Comparison of ENCODE assay signal across 8 cellular contexts in the genomic region with DNA sequence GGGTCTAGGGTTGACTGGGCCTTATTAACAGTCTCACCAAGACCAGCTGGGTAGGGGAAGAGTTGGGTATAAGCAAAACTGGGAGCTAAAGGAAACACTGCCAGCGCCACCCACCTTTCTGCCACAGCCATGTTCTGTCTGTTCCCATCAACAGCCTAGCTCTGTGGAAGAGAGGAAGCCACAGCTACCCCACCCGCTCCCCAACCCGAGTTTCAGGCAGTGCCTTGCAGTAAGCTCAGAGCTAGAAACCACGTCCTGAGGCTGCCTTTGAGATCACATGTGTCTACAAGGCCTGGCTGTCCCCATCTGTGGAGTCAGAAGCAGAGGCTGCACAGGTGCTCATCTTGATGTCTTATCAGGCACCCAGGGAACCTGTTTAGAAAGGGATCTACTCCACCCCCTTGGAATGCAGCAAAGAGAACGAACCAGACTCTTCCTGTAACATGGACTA. TPM values are rescaled to one million over a fixed set of nuclear protein-coding genes. Genes with fewer than 3 reads are reported as not detected.
A peak's percentile ranks its signal among the peaks of the same experiment; 100 is the strongest.
DNase-seq lines count a peak whose midpoint lies in the region; ATAC-seq and TF ChIP-seq lines count a peak whose summit lies in the region.

No MANE protein-coding gene starts in this region.

- no peak for ATAC-seq in GM21529 (IDR thresholded peaks at IDR 0.05; ENCODE audit: unreplicated experiment)

- H3K27ac Mint-ChIP-seq in glutamatergic neuron (ENCODE audit: unreplicated experiment) = peak overlapping the region; percentile 94

- TF ChIP-seq CTCF in glutamatergic neuron (IDR thresholded peaks at IDR 0.05; ENCODE audit: partially characterized antibody, unreplicated experiment) = no peak

- peak overlapping the region; percentile 55 for H3K4me3 Mint-ChIP-seq in glutamatergic neuron (ENCODE audit: unreplicated experiment)

- peak; percentile 43 for DNase-seq in SIG-M5 treated with dmso at 0.1 percent for 504 hours (lab: John Stamatoyannopoulos, UW; ENCODE audit: unreplicated experiment)
- no peak for DNase-seq in SIG-M5 (lab: John Stamatoyannopoulos, UW)
- DNase-seq in UCSD-AML1 (lab: John Stamatoyannopoulos, UW; ENCODE audit: unreplicated experiment) = peak; percentile 49
- DNase-seq in glutamatergic neuron = no peak
- DNase-seq in stimulated activated naive CD4-positive, alpha-beta T cell treated with Interleukin-2 at 50 U/mL for 16 hours (lab: John Stamatoyannopoulos, UW) = peak; percentile 7
- DNase-seq in SK-N-DZ (ENCODE audit: low spot score) = no peak
- DNase-seq in LoVo (ENCODE audit: low spot score) = no peak

- H3K4me1 Mint-ChIP-seq in glutamatergic neuron (ENCODE audit: low read depth, unreplicated experiment) = peaks cover 58% of the 10 kb centered on the region

- peaks cover 39% of the 10 kb centered on the region for H3K9me3 Mint-ChIP-seq in glutamatergic neuron (ENCODE audit: unreplicated experiment)

- peaks cover 24% of the 10 kb centered on the region for H3K27me3 Mint-ChIP-seq in glutamatergic neuron (ENCODE audit: unreplicated experiment)

- peaks cover 5% of the 10 kb centered on the region for H3K36me3 Mint-ChIP-seq in glutamatergic neuron (ENCODE audit: unreplicated experiment)

RNA-seq across cellular contexts. Expression of gene HNRNPH1, which starts 15.3 kb away (rescaled TPM):
- 1,021 TPM for total RNA-seq in glutamatergic neuron (ENCODE audit: unreplicated experiment)
- 473 and 506 TPM in 2 replicates for polyA plus RNA-seq in SK-N-DZ (2014; cell fraction: cytosol; rRNA removed)
- 1,378 and 1,791 TPM in 2 replicates for polyA plus RNA-seq in SK-N-DZ (2014; cell fraction: nucleus; rRNA removed)

RNA-seq across cellular contexts. Expression of gene RUFY1, which starts 57.8 kb away (rescaled TPM):
- 30.4 TPM for total RNA-seq in glutamatergic neuron (ENCODE audit: unreplicated experiment)
- 17.3 and 22.2 TPM in 2 replicates for polyA plus RNA-seq in SK-N-DZ (2014; cell fraction: cytosol; rRNA removed)
- polyA plus RNA-seq in SK-N-DZ (2014; cell fraction: nucleus; rRNA removed) = 39.8 and 47.4 TPM in 2 replicates

Comparison
In these comparisons a context has a peak if more than half of its experiments do, and no peak if none do; other contexts are left out.
1. DNase-seq: peak in SIG-M5 treated with dmso at 0.1 percent for 504 hours (single experiment), UCSD-AML1 (single experiment) and stimulated activated naive CD4-positive, alpha-beta T cell treated with Interleukin-2 at 50 U/mL for 16 hours (single experiment); none in SIG-M5 (single experiment), glutamatergic neuron (single experiment), SK-N-DZ (single experiment) and LoVo (single experiment).